11 cellular contexts compared by ENCODE assay signal in genomic region chr11:14373941-14374646, GRCh38. TPM values are rescaled to one million over a fixed set of nuclear protein-coding genes. Genes with fewer than 3 reads are reported as not detected.
DNase-seq lines count a peak whose midpoint lies in the region; ATAC-seq lines count a peak whose summit lies in the region.
"Had no signal": no experiment of that assay in that cellular context is flagged by ENCODE, and none has a peak within 500 bp of the region (broad histone marks: within the 10 kb centered on the region; RNA-seq: fewer than 3 reads in every experiment).

No MANE protein-coding gene starts in this region.

- H3K4me3 ChIP-seq in right cardiac atrium (ENCODE audit: low read length), result no peak overlapping the region
- H3K4me3 ChIP-seq in effector memory CD4-positive, alpha-beta T cell (ENCODE audit: insufficient read depth, low read depth, low read length, poor library complexity, severe bottlenecking), result no peak overlapping the region
- H3K4me3 ChIP-seq: transverse colon had no signal

- H3K4me1 ChIP-seq in right cardiac atrium (ENCODE audit: control insufficient read depth, insufficient read depth, low read length), result peaks cover 5% of the 10 kb centered on the region
- no peaks in the 10 kb centered on the region for H3K4me1 ChIP-seq in effector memory CD4-positive, alpha-beta T cell (ENCODE audit: control insufficient read depth, insufficient read depth, low read length, poor library complexity, severe bottlenecking)
- H3K4me1 ChIP-seq: transverse colon had no signal

- no peaks in the 10 kb centered on the region for H3K36me3 ChIP-seq in effector memory CD4-positive, alpha-beta T cell (ENCODE audit: control insufficient read depth, insufficient read depth, low read length)
- H3K36me3 ChIP-seq: transverse colon had no signal

- H3K27ac ChIP-seq in right cardiac atrium (ENCODE audit: low read length), result peak overlapping the region; percentile 71
- no peak overlapping the region for H3K27ac ChIP-seq in effector memory CD4-positive, alpha-beta T cell (ENCODE audit: insufficient read depth, low read length, poor library complexity, severe bottlenecking)
- H3K27ac ChIP-seq: transverse colon had no signal

- intact Hi-C loops in right cardiac atrium (cut with DNase I), result no loop called here

- peak; percentile 22 for DNase-seq in NOMO-1 treated with DMSO at 0.1 percent for 48 hours (lab: John Stamatoyannopoulos, UW; ENCODE audit: unreplicated experiment)
- DNase-seq in NOMO-1 treated with dmso at 0.1 percent for 144 hours (lab: John Stamatoyannopoulos, UW; ENCODE audit: unreplicated experiment), result no peak
- DNase-seq in astrocyte of the hippocampus (ENCODE audit: low read depth, low spot score), result peak; percentile 66
- peak in 2 of 3 donors; percentile 32 to 61 for DNase-seq in right cardiac atrium
- DNase-seq in stromal cell of bone marrow (ENCODE audit: low read depth), result peak; percentile 73
- DNase-seq in stimulated activated naive CD4-positive, alpha-beta T cell (lab: John Stamatoyannopoulos, UW), result no peak
- no peak for DNase-seq in effector memory CD4-positive, alpha-beta T cell
- DNase-seq: activated T-cell treated with anti-CD3 and anti-CD28 coated beads for 4 hours, T-helper 17 cell, transverse colon had no signal

- ATAC-seq in right cardiac atrium, result peak; percentile 79 to 87
- ATAC-seq in HG03342 (IDR thresholded peaks at IDR 0.05; ENCODE audit: unreplicated experiment), result no peak
- ATAC-seq: T-helper 17 cell had no signal

- 71% methylated on average over 2 of the region's 2 CpGs for WGBS in right cardiac atrium

- H3K27me3 ChIP-seq in right cardiac atrium (ENCODE audit: control insufficient read depth, insufficient read depth), result no peaks in the 10 kb centered on the region
- no peaks in the 10 kb centered on the region for H3K27me3 ChIP-seq in effector memory CD4-positive, alpha-beta T cell (replicated peaks; ENCODE audit: control insufficient read depth, insufficient read depth, low read length, poor library complexity, severe bottlenecking)
- H3K27me3 ChIP-seq: transverse colon had no signal

- H3K9me3 ChIP-seq in right cardiac atrium (ENCODE audit: control insufficient read depth, low read length), result no peaks in the 10 kb centered on the region
- H3K9me3 ChIP-seq in effector memory CD4-positive, alpha-beta T cell (ENCODE audit: control insufficient read depth, low read length), result no peaks in the 10 kb centered on the region
- H3K9me3 ChIP-seq: transverse colon had no signal

RNA-seq across cellular contexts. Expression of gene RRAS2, which starts 15.1 kb away (rescaled TPM):
- 10 to 100 TPM; 23.9 to 32.7 (median 29.8) TPM for total RNA-seq in right cardiac atrium
- polyA plus RNA-seq in right cardiac atrium, result 28.2 TPM

Comparison
In these comparisons a context has a peak if more than half of its experiments do, and no peak if none do; other contexts are left out.
1. DNase-seq: peak in NOMO-1 treated with DMSO at 0.1 percent for 48 hours (single experiment), astrocyte of the hippocampus (single experiment), right cardiac atrium (2 of 3) and stromal cell of bone marrow (single experiment); none in NOMO-1 treated with dmso at 0.1 percent for 144 hours (single experiment), stimulated activated naive CD4-positive, alpha-beta T cell (0 of 6) and effector memory CD4-positive, alpha-beta T cell (0 of 3).